1 cellular context compared by ENCODE assay signal in the genomic region with DNA sequence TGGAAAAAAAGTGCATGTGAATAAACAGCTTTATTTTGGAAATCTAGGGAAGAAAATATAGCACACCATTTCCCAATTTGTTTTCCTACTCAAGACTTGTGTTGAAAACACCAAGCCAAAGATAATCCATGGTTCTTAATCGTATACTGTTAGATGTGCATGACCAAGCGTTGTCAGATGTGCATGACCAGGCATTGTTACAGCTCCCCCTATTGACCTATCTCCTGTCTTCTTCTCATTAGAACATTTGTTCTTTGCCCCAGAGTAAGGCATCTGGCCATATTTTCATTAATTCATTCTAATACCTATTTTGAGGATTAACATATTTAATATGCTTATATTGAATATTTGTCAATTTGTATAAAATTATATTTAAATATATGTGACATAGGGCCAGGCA.
TF ChIP-seq lines count a peak whose summit lies in the region.

No MANE protein-coding gene starts in this region.

TF ChIP-seq in GM23338, 12 proteins besides CTCF, POLR2A, EP300 and RAD21 (continued from another document):
- TF ChIP-seq ZNF462 (CRISPR knock-in tag; IDR thresholded peaks at IDR 0.05) (no peak), ZNF114 (CRISPR knock-in tag; IDR thresholded peaks at IDR 0.05) (no peak), NANOG (IDR thresholded peaks at IDR 0.05; ENCODE audit: borderline replicate concordance) (no peak), JUNB (IDR thresholded peaks at IDR 0.05; ENCODE audit: unreplicated experiment) (no peak), EZH2phosphoT487 (IDR thresholded peaks at IDR 0.05; ENCODE audit: unreplicated experiment) (no peak), CREB1 (CRISPR knock-in tag; IDR thresholded peaks at IDR 0.05; ENCODE audit: low read depth) (no peak), ZNF331 (CRISPR knock-in tag; IDR thresholded peaks at IDR 0.05; ENCODE audit: low read depth) (no peak), STAT1 (IDR thresholded peaks at IDR 0.05; ENCODE audit: unreplicated experiment) (no peak), REST (IDR thresholded peaks at IDR 0.05; ENCODE audit: unreplicated experiment) (no peak)
TF ChIP-seq in GM23338: peak in this region for 0.
